ENCODE assay signal across 1 cellular context in genomic region chr12:68352067-68352466, GRCh38.
TF ChIP-seq lines count a peak whose summit lies in the region.

No MANE protein-coding gene starts in this region.

TF ChIP-seq in K562, 482 proteins besides CTCF, POLR2A, EP300 and RAD21 (continued from another document and continues in another):
- TF ChIP-seq HINFP (tag; conservative IDR thresholded peaks at IDR 0.05; ENCODE audit: low read depth), result peak; percentile 90
- TF ChIP-seq HDAC3 (IDR thresholded peaks at IDR 0.05; ENCODE audit: borderline replicate concordance, partially characterized antibody), result no peak
- TF ChIP-seq ZNF592 (IDR thresholded peaks at IDR 0.05), result peak; percentile 96
- no peak for TF ChIP-seq NR2C1 (IDR thresholded peaks at IDR 0.05)
- peak; percentile 92 for TF ChIP-seq NR2C1 (tag; IDR thresholded peaks at IDR 0.05)
- peak; percentile 97 for TF ChIP-seq PTRF (tag; IDR thresholded peaks at IDR 0.05)
- TF ChIP-seq DMBX1 (CRISPR knock-in tag; IDR thresholded peaks at IDR 0.05; ENCODE audit: borderline replicate concordance), result peak; percentile 98
- no peak for TF ChIP-seq ZNF318 (IDR thresholded peaks at IDR 0.05; ENCODE audit: borderline replicate concordance in 1 of 2, low read depth in 1 of 2)
- peak; percentile 49; the same call in 1 of the 2 replicates for TF ChIP-seq ARID1B (IDR thresholded peaks at IDR 0.05)
- peak; percentile 94 for TF ChIP-seq TCF15 (CRISPR knock-in tag; IDR thresholded peaks at IDR 0.05)
- TF ChIP-seq ZNF3 (CRISPR knock-in tag; IDR thresholded peaks at IDR 0.05), result no peak
- TF ChIP-seq NR2F6 (CRISPR knock-in tag; IDR thresholded peaks at IDR 0.05), result 0 out of 2 replicates have a peak, but pooled peaks have one; percentile 54
- no peak for TF ChIP-seq ZNF511 (CRISPR knock-in tag; IDR thresholded peaks at IDR 0.05)
- TF ChIP-seq MAZ (CRISPR knock-in tag; conservative IDR thresholded peaks at IDR 0.05 in 1 of 2, IDR thresholded peaks at IDR 0.05 in 1 of 2), result peak in 1 of 2 experiments; percentile 93; a peak in 2 of 4 replicates
- TF ChIP-seq ZNF707 (CRISPR knock-in tag; conservative IDR thresholded peaks at IDR 0.05), result 0 out of 2 replicates have a peak, but pooled peaks have one; percentile 43
- no peak for TF ChIP-seq MLLT1 (IDR thresholded peaks at IDR 0.05)
- peak; percentile 92 for TF ChIP-seq MECOM (CRISPR knock-in tag; IDR thresholded peaks at IDR 0.05)
- peak; percentile 92 for TF ChIP-seq ZNF449 (CRISPR knock-in tag; IDR thresholded peaks at IDR 0.05)
- TF ChIP-seq TEAD2 (tag; IDR thresholded peaks at IDR 0.05), result peak; percentile 77
- peak; percentile 97 for TF ChIP-seq MEF2D (tag; conservative IDR thresholded peaks at IDR 0.05; ENCODE audit: low read depth)
- no peak for TF ChIP-seq ZBTB8A (IDR thresholded peaks at IDR 0.05; ENCODE audit: partially characterized antibody)
- 0 out of 2 replicates have a peak, but pooled peaks have one; percentile 65 for TF ChIP-seq ZNF57 (CRISPR knock-in tag; IDR thresholded peaks at IDR 0.05)
- peak; percentile 71 for TF ChIP-seq CXXC5 (CRISPR knock-in tag; IDR thresholded peaks at IDR 0.05)
- TF ChIP-seq ARID3B (CRISPR knock-in tag; IDR thresholded peaks at IDR 0.05; ENCODE audit: borderline replicate concordance), result peak; percentile 96
- peak; percentile 69 for TF ChIP-seq DEAF1 (CRISPR knock-in tag; IDR thresholded peaks at IDR 0.05)
- TF ChIP-seq ZNF780A (CRISPR knock-in tag; IDR thresholded peaks at IDR 0.05), result peak; percentile 72; the same call in 1 of the 2 replicates
- TF ChIP-seq ATF1 (CRISPR knock-in tag; IDR thresholded peaks at IDR 0.05), result no peak
- TF ChIP-seq ATF1 (tag; IDR thresholded peaks at IDR 0.05), result 0 out of 2 replicates have a peak, but pooled peaks have one; percentile 41
- no peak for TF ChIP-seq L3MBTL2 (IDR thresholded peaks at IDR 0.05)
- 0 out of 2 replicates have a peak, but pooled peaks have one; percentile 72 for TF ChIP-seq HMG20A (CRISPR knock-in tag; conservative IDR thresholded peaks at IDR 0.05)
- peak; percentile 86 for TF ChIP-seq ELF4 (CRISPR knock-in tag; IDR thresholded peaks at IDR 0.05)
- peak; percentile 92 for TF ChIP-seq IRF9 (tag; IDR thresholded peaks at IDR 0.05)
- TF ChIP-seq SIN3A (IDR thresholded peaks at IDR 0.05; ENCODE audit: borderline replicate concordance in 2 of 2, control insufficient read depth in 1 of 2, low read depth in 2 of 2, low read length in 2 of 2), result no peak
- peak; percentile 85; the same call in 1 of the 2 replicates for TF ChIP-seq ZNF174 (CRISPR knock-in tag; IDR thresholded peaks at IDR 0.05)
- TF ChIP-seq ZNF668 (CRISPR knock-in tag; IDR thresholded peaks at IDR 0.05), result peak; percentile 90; the same call in 1 of the 2 replicates
- peak; percentile 86; the same call in 1 of the 2 replicates for TF ChIP-seq NFXL1 (CRISPR knock-in tag; IDR thresholded peaks at IDR 0.05)
